In genomic region chr20:49534314-49534713, GRCh38 we compare ENCODE assay signal across 1 cellular context.
TF ChIP-seq lines count a peak whose summit lies in the region.

No MANE protein-coding gene starts in this region.

TF ChIP-seq in liver, 16 proteins besides CTCF, POLR2A, EP300 and RAD21 (continued from another document):
- TF ChIP-seq, protein P1, sequence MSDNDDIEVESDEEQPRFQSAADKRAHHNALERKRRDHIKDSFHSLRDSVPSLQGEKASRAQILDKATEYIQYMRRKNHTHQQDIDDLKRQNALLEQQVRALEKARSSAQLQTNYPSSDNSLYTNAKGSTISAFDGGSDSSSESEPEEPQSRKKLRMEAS (IDR thresholded peaks at IDR 0.05) = no peak
- TF ChIP-seq TAF1 (conservative IDR thresholded peaks at IDR 0.05) (no peak), RXRA (IDR thresholded peaks at IDR 0.05) (no peak), FOXA2 (IDR thresholded peaks at IDR 0.05) (no peak), YY1 (IDR thresholded peaks at IDR 0.05) (no peak)
